In genomic region chr15:99432271-99433025, GRCh38 we compare ENCODE assay signal across 11 cellular contexts.
DNase-seq lines count a peak whose midpoint lies in the region; ATAC-seq and TF ChIP-seq lines count a peak whose summit lies in the region.
"Had no signal": no experiment of that assay in that cellular context is flagged by ENCODE, and none has a peak within 500 bp of the region (broad histone marks: within the 10 kb centered on the region; RNA-seq: fewer than 3 reads in every experiment).

No MANE protein-coding gene starts in this region.

- TF ChIP-seq CTCF in lower lobe of right lung (IDR thresholded peaks at IDR 0.05) (no peak), gastroesophageal sphincter (IDR thresholded peaks at IDR 0.05) (no peak)

- no peaks in the 10 kb centered on the region for H3K36me3 ChIP-seq in adipocyte (ENCODE audit: control insufficient read depth, insufficient read depth, low read length, severe bottlenecking)
- no peaks in the 10 kb centered on the region for H3K36me3 ChIP-seq in lower lobe of right lung
- no peaks in the 10 kb centered on the region for H3K36me3 ChIP-seq in gastroesophageal sphincter

- peak; percentile 52 for DNase-seq in activated CD8-positive, alpha-beta memory T cell treated with anti-CD3 and anti-CD28 coated beads, Interleukin-2, amount 50 U/mL, for 48 hours
- DNase-seq in activated CD8-positive, alpha-beta memory T cell treated with anti-CD3 and anti-CD28 coated beads for 24 hours = no peak
- no peak for DNase-seq in adipocyte (ENCODE audit: low read depth)
- DNase-seq in lower lobe of right lung = no peak
- no peak for DNase-seq in stimulated activated naive CD8-positive, alpha-beta T cell treated with anti-CD3 and anti-CD28 coated beads, Interleukin-15, amount 100 ng/mL, for 72 hours
- DNase-seq in DMS79 treated with DMSO at 0.1 percent for 48 hours (lab: John Stamatoyannopoulos, UW) = no peak
- DNase-seq: Kasumi-1, NCI-H1694, NCI-H526 had no signal

- H3K4me3 Mint-ChIP-seq in stimulated activated naive CD8-positive, alpha-beta T cell treated with anti-CD3 and anti-CD28 coated beads, Interleukin-15, amount 100 ng/mL, for 72 hours = peak overlapping the region in 1 of 2 donors; percentile 17

- peak overlapping the region; percentile 67 for H3K27ac ChIP-seq in lower lobe of right lung
- peak overlapping the region in 1 of 4 donors; percentile 27 for H3K27ac ChIP-seq in gastroesophageal sphincter

- H3K4me3 ChIP-seq in adipocyte (ENCODE audit: low read length) (no peak overlapping the region), lower lobe of right lung (no peak overlapping the region), gastroesophageal sphincter (no peak overlapping the region)

- H3K9ac ChIP-seq in adipocyte (ENCODE audit: low read length) = peak overlapping the region; percentile 67

- H3K27ac Mint-ChIP-seq in stimulated activated naive CD8-positive, alpha-beta T cell treated with anti-CD3 and anti-CD28 coated beads, Interleukin-15, amount 100 ng/mL, for 72 hours = peak overlapping the region; percentile 65 to 92

- ATAC-seq in lower lobe of right lung (no peak), gastroesophageal sphincter (no peak), HG03342 (IDR thresholded peaks at IDR 0.05; ENCODE audit: unreplicated experiment) (no peak)
- ATAC-seq in stimulated activated naive CD8-positive, alpha-beta T cell treated with anti-CD3 and anti-CD28 coated beads, Interleukin-15, amount 100 ng/mL, for 72 hours = no peak

- H3K9me3 ChIP-seq in adipocyte (ENCODE audit: control insufficient read depth, low read length) = no peaks in the 10 kb centered on the region
- no peaks in the 10 kb centered on the region for H3K9me3 ChIP-seq in lower lobe of right lung
- H3K9me3 ChIP-seq in gastroesophageal sphincter = no peaks in the 10 kb centered on the region

- no peaks in the 10 kb centered on the region for H3K27me3 ChIP-seq in adipocyte (replicated peaks; ENCODE audit: control insufficient read depth, insufficient read depth, low read length)
- H3K27me3 ChIP-seq in lower lobe of right lung (ENCODE audit: low read depth) = no peaks in the 10 kb centered on the region
- no peaks in the 10 kb centered on the region for H3K27me3 ChIP-seq in gastroesophageal sphincter

- H3K4me1 ChIP-seq in adipocyte (ENCODE audit: control insufficient read depth, insufficient read depth, low read length) (peaks cover 10% of the 10 kb centered on the region), lower lobe of right lung (peaks cover 43% of the 10 kb centered on the region), gastroesophageal sphincter (peaks cover 0 to 47% (median 16%) of the 10 kb centered on the region in 3 donors)

- WGBS in gastroesophageal sphincter (ENCODE audit: low coverage in 1 of 2), 2 donors = 98% methylated on average over 6 of the region's 15 CpGs; no CpG with 5 or more reads in 1 of the 2 donors

- no peaks in the 10 kb centered on the region for H3K27me3 Mint-ChIP-seq in stimulated activated naive CD8-positive, alpha-beta T cell treated with anti-CD3 and anti-CD28 coated beads, Interleukin-15, amount 100 ng/mL, for 72 hours

- intact Hi-C loops in lower lobe of right lung (cut with DNase I) = no loop called here

- peaks cover 78% of the 10 kb centered on the region for H3K4me1 Mint-ChIP-seq in stimulated activated naive CD8-positive, alpha-beta T cell treated with anti-CD3 and anti-CD28 coated beads, Interleukin-15, amount 100 ng/mL, for 72 hours

- no peak for TF ChIP-seq EP300 in gastroesophageal sphincter (IDR thresholded peaks at IDR 0.05)

- no peak for TF ChIP-seq POLR2A in gastroesophageal sphincter (IDR thresholded peaks at IDR 0.05)

- no peaks in the 10 kb centered on the region for H3K9me3 Mint-ChIP-seq in stimulated activated naive CD8-positive, alpha-beta T cell treated with anti-CD3 and anti-CD28 coated beads, Interleukin-15, amount 100 ng/mL, for 72 hours
